Comparison of ENCODE assay signal across 20 cellular contexts in the genomic region with DNA sequence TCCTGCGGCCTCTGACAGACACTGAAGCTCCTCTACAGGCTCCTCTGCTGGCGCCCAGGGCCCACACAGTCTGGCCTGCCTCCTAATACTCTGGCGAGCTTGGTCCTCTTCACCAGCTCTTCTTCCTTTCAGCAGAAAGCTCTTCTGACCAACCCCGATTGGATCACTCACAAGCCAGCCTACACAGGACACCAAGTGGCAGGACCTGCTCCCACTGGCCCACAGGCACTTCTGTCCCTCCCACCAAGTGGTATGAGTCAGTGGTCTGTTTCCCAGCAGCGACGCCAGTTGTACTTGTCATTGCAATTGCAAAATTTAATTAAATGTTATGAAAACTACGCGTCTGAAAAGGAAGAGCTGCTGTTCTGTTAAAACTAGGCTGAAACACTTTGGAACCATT. TPM values are rescaled to one million over a fixed set of nuclear protein-coding genes. Genes with fewer than 3 reads are reported as not detected.
DNase-seq lines count a peak whose midpoint lies in the region; ATAC-seq and TF ChIP-seq lines count a peak whose summit lies in the region.
"Had no signal": no experiment of that assay in that cellular context is flagged by ENCODE, and none has a peak within 500 bp of the region (broad histone marks: within the 10 kb centered on the region; RNA-seq: fewer than 3 reads in every experiment).

No MANE protein-coding gene starts in this region.

- H3K27me3 ChIP-seq in BE2C (no peaks in the 10 kb centered on the region), neural progenitor cell (no peaks in the 10 kb centered on the region)
- H3K27me3 ChIP-seq: heart right ventricle, pancreas, vagina had no signal

- H3K9me3 Mint-ChIP-seq in neural progenitor cell = no peaks in the 10 kb centered on the region
- H3K9me3 Mint-ChIP-seq in naive thymus-derived CD8-positive, alpha-beta T cell = no peaks in the 10 kb centered on the region
- H3K9me3 Mint-ChIP-seq: activated naive CD4-positive, alpha-beta T cell treated with anti-CD3 and anti-CD28 coated beads, Interleukin-2, amount 50 U/mL, for 72 hours; T-helper 1 cell treated with Interleukin-12 subunit alpha and Interleukin-12 subunit beta and Interleukin-4 antibody, amounts not matched to agents 30 μg/mL and 1 μg/mL, for 36 hours had no signal

- ATAC-seq in esophagus mucosa (peak; percentile 94), HG02759 (IDR thresholded peaks at IDR 0.05; ENCODE audit: unreplicated experiment) (no peak), GM18861 (IDR thresholded peaks at IDR 0.05; ENCODE audit: unreplicated experiment) (no peak), HG03457 (IDR thresholded peaks at IDR 0.05; ENCODE audit: unreplicated experiment) (no peak)
- ATAC-seq in naive thymus-derived CD8-positive, alpha-beta T cell = no peak
- ATAC-seq: activated naive CD4-positive, alpha-beta T cell treated with anti-CD3 and anti-CD28 coated beads, Interleukin-2, amount 50 U/mL, for 72 hours; mucosa of descending colon; stimulated activated naive B cell treated with anti-CD40 and anti-IgM and Interleukin-4, amounts not matched to agents 10 μg/mL and 1 μg/mL and 100 μg/mL, for 72 hours had no signal

- DNase-seq in BE2C (peak; percentile 87), NOMO-1 (lab: John Stamatoyannopoulos, UW; ENCODE audit: unreplicated experiment in 2 of 2) (peak; percentile 63 to 84), neural progenitor cell (ENCODE audit: low spot score) (no peak)
- no peak for DNase-seq in naive thymus-derived CD8-positive, alpha-beta T cell
- DNase-seq: central memory CD4-positive, alpha-beta T cell; heart right ventricle; mucosa of descending colon; NCI-H146; NK-92 treated with Interleukin-12 subunit alpha and Interleukin-12 subunit beta, amount 100 ng/mL, for 24 hours; pancreas; Right ventricle myocardium superior; stimulated activated naive B cell treated with anti-CD40 and anti-IgM and Interleukin-4, amounts not matched to agents 10 μg/mL and 1 μg/mL and 100 μg/mL, for 72 hours had no signal

- H3K36me3 Mint-ChIP-seq in neural progenitor cell = peaks cover 39% of the 10 kb centered on the region
- H3K36me3 Mint-ChIP-seq in naive thymus-derived CD8-positive, alpha-beta T cell = peaks cover 2 to 66% (median 23%) of the 10 kb centered on the region in 3 donors

- no peak overlapping the region for H3K4me3 Mint-ChIP-seq in neural progenitor cell
- H3K4me3 Mint-ChIP-seq in naive thymus-derived CD8-positive, alpha-beta T cell = no peak overlapping the region
- H3K4me3 Mint-ChIP-seq: stimulated activated naive B cell treated with anti-CD40 and anti-IgM and Interleukin-4, amounts not matched to agents 10 μg/mL and 1 μg/mL and 100 μg/mL, for 72 hours; T-helper 1 cell treated with Interleukin-12 subunit alpha and Interleukin-12 subunit beta and Interleukin-4 antibody, amounts not matched to agents 30 μg/mL and 1 μg/mL, for 36 hours had no signal

- no peaks in the 10 kb centered on the region for H4K20me1 ChIP-seq in neural progenitor cell (ENCODE audit: low read depth)

- no peaks in the 10 kb centered on the region for H3F3A ChIP-seq in neural progenitor cell (ENCODE audit: low read depth)

- no peak overlapping the region for H3K27ac ChIP-seq in neural progenitor cell
- H3K27ac ChIP-seq: pancreas, vagina had no signal

- peak overlapping the region; percentile 91 for H3K27ac Mint-ChIP-seq in neural progenitor cell
- H3K27ac Mint-ChIP-seq in naive thymus-derived CD8-positive, alpha-beta T cell = no peak overlapping the region
- H3K27ac Mint-ChIP-seq: stimulated activated naive B cell treated with anti-CD40 and anti-IgM and Interleukin-4, amounts not matched to agents 10 μg/mL and 1 μg/mL and 100 μg/mL, for 72 hours; T-helper 1 cell treated with Interleukin-12 subunit alpha and Interleukin-12 subunit beta and Interleukin-4 antibody, amounts not matched to agents 30 μg/mL and 1 μg/mL, for 36 hours had no signal

- H3K4me2 ChIP-seq in neural progenitor cell = no peak overlapping the region

- no peak overlapping the region for H3K9ac ChIP-seq in neural progenitor cell

- H3K4me3 ChIP-seq in BE2C (ENCODE audit: low read depth, low read length) (peak overlapping the region; percentile 31), neural progenitor cell (no peak overlapping the region)
- H3K4me3 ChIP-seq: heart right ventricle, mucosa of descending colon, pancreas, vagina had no signal

- TF ChIP-seq CTCF in BE2C (IDR thresholded peaks at IDR 0.05; ENCODE audit: low read depth, low read length) (no peak), neural progenitor cell (IDR thresholded peaks at IDR 0.05) (no peak)

- no peaks in the 10 kb centered on the region for H3K79me2 ChIP-seq in neural progenitor cell (ENCODE audit: low read depth)

- no peak overlapping the region for H2AFZ ChIP-seq in neural progenitor cell (replicated peaks)

- H3K4me1 ChIP-seq in BE2C (peaks cover 9% of the 10 kb centered on the region), neural progenitor cell (peaks cover 3% of the 10 kb centered on the region)
- H3K4me1 ChIP-seq: pancreas, vagina had no signal

- peaks cover 7% of the 10 kb centered on the region for H3K4me1 Mint-ChIP-seq in neural progenitor cell
- H3K4me1 Mint-ChIP-seq in naive thymus-derived CD8-positive, alpha-beta T cell = peaks cover 5 to 13% (median 9%) of the 10 kb centered on the region in 4 donors

- H3K36me3 ChIP-seq in BE2C = peaks cover 19% of the 10 kb centered on the region
- no peaks in the 10 kb centered on the region for H3K36me3 ChIP-seq in neural progenitor cell

- POLR2A ChIA-PET in naive thymus-derived CD8-positive, alpha-beta T cell (lab: Charles Lee) = interaction anchor here (0.7 kb wide), 1 partner anchor 15 kb away, joined by 3 read pairs; no protein-coding TSS in a partner anchor

- H3K27me3 Mint-ChIP-seq in neural progenitor cell (ENCODE audit: insufficient read depth, low read depth) = peaks cover 4% of the 10 kb centered on the region
- H3K27me3 Mint-ChIP-seq in naive thymus-derived CD8-positive, alpha-beta T cell = no peaks in the 10 kb centered on the region
- H3K27me3 Mint-ChIP-seq: stimulated activated naive B cell treated with anti-CD40 and anti-IgM and Interleukin-4, amounts not matched to agents 10 μg/mL and 1 μg/mL and 100 μg/mL, for 72 hours had no signal

- H3K9me3 ChIP-seq in BE2C (no peaks in the 10 kb centered on the region), neural progenitor cell (ENCODE audit: low read depth) (no peaks in the 10 kb centered on the region)
- H3K9me3 ChIP-seq: heart right ventricle, mucosa of descending colon, pancreas, vagina had no signal

RNA-seq across cellular contexts. Expression of a gene that starts 46.8 kb away (rescaled TPM):
- 80.3 TPM for polyA plus RNA-seq in BE2C (2012; ENCODE audit: insufficient read depth, insufficient read length, low read depth)
- 131 TPM for total RNA-seq in esophagus mucosa
- 64.1 and 86.4 TPM in 2 replicates for total RNA-seq in neural progenitor cell (ENCODE audit: low replicate concordance)
- total RNA-seq in naive thymus-derived CD8-positive, alpha-beta T cell = 100 to 1,000 TPM; 104 to 109 TPM
- 100 to 1,000 TPM; 132 to 149 (median 138) TPM for polyA plus RNA-seq in naive thymus-derived CD8-positive, alpha-beta T cell

RNA-seq across cellular contexts. Expression of a gene that starts 51.8 kb away (rescaled TPM):
- 0.29 TPM for polyA plus RNA-seq in BE2C (2012; ENCODE audit: insufficient read depth, insufficient read length, low read depth)
- total RNA-seq in esophagus mucosa (not detected), neural progenitor cell (ENCODE audit: low replicate concordance) (not detected in 2 replicates)
- not detected for total RNA-seq in naive thymus-derived CD8-positive, alpha-beta T cell
- polyA plus RNA-seq in naive thymus-derived CD8-positive, alpha-beta T cell = not detected
- total RNA-seq: activated naive CD4-positive, alpha-beta T cell treated with anti-CD3 and anti-CD28 coated beads, Interleukin-2, amount 50 U/mL, for 72 hours; heart right ventricle; kidney epithelial cell; mucosa of descending colon; pancreas; Right ventricle myocardium superior; vagina had no signal
- polyA plus RNA-seq: heart right ventricle, pancreas had no signal

Comparison
In these comparisons a context has a peak if more than half of its experiments do, and no peak if none do; other contexts are left out.
1. DNase-seq: peak in BE2C (single experiment) and NOMO-1 (2 of 2); none in neural progenitor cell (single experiment) and naive thymus-derived CD8-positive, alpha-beta T cell (0 of 10).